In the genomic region with DNA sequence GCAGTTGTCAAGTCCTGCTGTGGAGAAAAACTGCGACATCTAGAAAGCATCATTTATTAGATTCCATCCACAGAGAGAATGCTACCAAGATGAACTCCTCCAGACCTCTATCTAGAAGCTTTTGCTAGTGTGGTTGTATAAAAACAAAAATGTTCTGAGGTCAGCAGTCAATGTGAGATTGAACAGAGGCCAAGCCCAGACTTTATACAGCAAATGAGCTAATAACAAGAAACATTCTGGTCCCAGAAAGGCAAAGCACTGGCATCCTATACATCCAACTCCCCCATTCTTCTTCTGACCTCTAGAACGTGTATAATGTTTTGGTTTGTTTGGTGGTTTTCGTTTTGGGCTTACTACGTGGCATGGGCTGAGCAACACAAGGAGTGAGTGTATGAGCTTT, we compare ENCODE assay signal across 18 cellular contexts. TPM values are rescaled to one million over a fixed set of nuclear protein-coding genes. Genes with fewer than 3 reads are reported as not detected.
DNase-seq lines count a peak whose midpoint lies in the region; ATAC-seq and TF ChIP-seq lines count a peak whose summit lies in the region.
"Had no signal": no experiment of that assay in that cellular context is flagged by ENCODE, and none has a peak within 500 bp of the region (broad histone marks: within the 10 kb centered on the region; RNA-seq: fewer than 3 reads in every experiment).

No MANE protein-coding gene starts in this region.

- H3K4me3 ChIP-seq in fibroblast of mammary gland (ENCODE audit: control insufficient read depth, low read depth, low read length) (no peak overlapping the region), neutrophil (ENCODE audit: low read depth in 1 of 2, low read length in 1 of 2) (peak overlapping the region in 1 of 2 experiments; percentile 32), upper lobe of right lung (no peak overlapping the region), BE2C (ENCODE audit: low read depth, low read length) (no peak overlapping the region)
- H3K4me3 ChIP-seq: MG63, PC-9 had no signal

- peak; percentile 29 for DNase-seq in AG20443 (ENCODE audit: low spot score)
- DNase-seq in astrocyte of the hippocampus (ENCODE audit: low read depth, low spot score): peak; percentile 64
- peak; percentile 10 for DNase-seq in fibroblast of mammary gland (ENCODE audit: low read depth)
- no peak for DNase-seq in upper lobe of right lung
- DNase-seq in posterior vena cava (ENCODE audit: low spot score): no peak
- no peak for DNase-seq in activated CD8-positive, alpha-beta T cell treated with anti-CD3 and anti-CD28 coated beads, Interleukin-2, amount 10 ng/mL, durations not matched to agents 7 days and 5 days
- no peak for DNase-seq in BE2C
- DNase-seq: AML-193; CD4-positive, alpha-beta memory T cell; DMS79 treated with DMSO at 0.1 percent for 48 hours; GDM1; HFFc6; MG63; NCI-H187 treated with DMSO at 0.1 percent for 48 hours; NCI-H446; NCI-H748 treated with DMSO at 0.1 percent for 48 hours; PC-9 had no signal

- H3K9me3 ChIP-seq in neutrophil: no peaks in the 10 kb centered on the region
- H3K9me3 ChIP-seq in upper lobe of right lung: no peaks in the 10 kb centered on the region
- no peaks in the 10 kb centered on the region for H3K9me3 ChIP-seq in BE2C
- H3K9me3 ChIP-seq: MG63 had no signal

- H3K36me3 ChIP-seq in neutrophil (peaks cover 10% of the 10 kb centered on the region), upper lobe of right lung (no peaks in the 10 kb centered on the region), BE2C (no peaks in the 10 kb centered on the region)
- H3K36me3 ChIP-seq: MG63 had no signal

- TF ChIP-seq CTCF in fibroblast of mammary gland (conservative IDR thresholded peaks at IDR 0.05; ENCODE audit: control insufficient read depth, insufficient read depth, low read depth, low read length) (no peak), neutrophil (IDR thresholded peaks at IDR 0.05) (no peak), upper lobe of right lung (IDR thresholded peaks at IDR 0.05) (no peak), BE2C (IDR thresholded peaks at IDR 0.05; ENCODE audit: low read depth, low read length) (no peak)

- H3K27ac Mint-ChIP-seq in activated CD8-positive, alpha-beta T cell treated with anti-CD3 and anti-CD28 coated beads, Interleukin-2, amount 10 ng/mL, durations not matched to agents 7 days and 5 days: no peak overlapping the region
- H3K27ac Mint-ChIP-seq: HFFc6 had no signal

- CTCF ChIA-PET in activated CD8-positive, alpha-beta T cell treated with anti-CD3 and anti-CD28 coated beads, Interleukin-2, amount 10 ng/mL, durations not matched to agents 7 days and 5 days (lab: Charles Lee): interaction anchor here (1.0 to 1.3 kb wide), 2 partner anchors 13 to 25 kb away, joined by 3 read pairs; no protein-coding TSS in a partner anchor

- intact Hi-C loops in upper lobe of right lung (cut with DNase I) (no loop called here), posterior vena cava (cut with DNase I) (no loop called here)

- H3K4me1 Mint-ChIP-seq in activated CD8-positive, alpha-beta T cell treated with anti-CD3 and anti-CD28 coated beads, Interleukin-2, amount 10 ng/mL, durations not matched to agents 7 days and 5 days (ENCODE audit: low read depth): peaks cover 4% of the 10 kb centered on the region
- H3K4me1 Mint-ChIP-seq: CD4-positive, alpha-beta memory T cell had no signal

- H3K27me3 Mint-ChIP-seq in activated CD8-positive, alpha-beta T cell treated with anti-CD3 and anti-CD28 coated beads, Interleukin-2, amount 10 ng/mL, durations not matched to agents 7 days and 5 days (ENCODE audit: low read depth): peaks cover 9% of the 10 kb centered on the region

- peaks cover 61 to 64% of the 10 kb centered on the region in 2 experiments for H3K4me1 ChIP-seq in neutrophil (ENCODE audit: control insufficient read depth in 1 of 2, insufficient read depth in 1 of 2, low read depth in 1 of 2, low read length in 1 of 2)
- H3K4me1 ChIP-seq in upper lobe of right lung: peaks cover 34% of the 10 kb centered on the region
- no peaks in the 10 kb centered on the region for H3K4me1 ChIP-seq in BE2C

- H3K27me3 ChIP-seq in neutrophil (no peaks in the 10 kb centered on the region), upper lobe of right lung (no peaks in the 10 kb centered on the region), BE2C (no peaks in the 10 kb centered on the region; the same call in none of the 2 replicates)
- H3K27me3 ChIP-seq: MG63 had no signal

- H3K27ac ChIP-seq in neutrophil (peak overlapping the region; percentile 86), upper lobe of right lung (no peak overlapping the region)
- H3K27ac ChIP-seq: PC-9 had no signal

- no peak overlapping the region for H3K4me3 Mint-ChIP-seq in activated CD8-positive, alpha-beta T cell treated with anti-CD3 and anti-CD28 coated beads, Interleukin-2, amount 10 ng/mL, durations not matched to agents 7 days and 5 days
- H3K4me3 Mint-ChIP-seq: CD4-positive, alpha-beta memory T cell; HFFc6 had no signal

- no peak for ATAC-seq in upper lobe of right lung
- no peak for ATAC-seq in activated CD8-positive, alpha-beta T cell treated with anti-CD3 and anti-CD28 coated beads, Interleukin-2, amount 10 ng/mL, durations not matched to agents 7 days and 5 days

- POLR2A ChIA-PET in activated CD8-positive, alpha-beta T cell treated with anti-CD3 and anti-CD28 coated beads, Interleukin-2, amount 10 ng/mL, durations not matched to agents 7 days and 5 days (lab: Charles Lee): no interaction called here

- H3K36me3 Mint-ChIP-seq in activated CD8-positive, alpha-beta T cell treated with anti-CD3 and anti-CD28 coated beads, Interleukin-2, amount 10 ng/mL, durations not matched to agents 7 days and 5 days (ENCODE audit: low read depth): no peaks in the 10 kb centered on the region
- H3K36me3 Mint-ChIP-seq: CD4-positive, alpha-beta memory T cell had no signal

- H3K9me3 Mint-ChIP-seq in activated CD8-positive, alpha-beta T cell treated with anti-CD3 and anti-CD28 coated beads, Interleukin-2, amount 10 ng/mL, durations not matched to agents 7 days and 5 days (ENCODE audit: insufficient read depth): no peaks in the 10 kb centered on the region
- H3K9me3 Mint-ChIP-seq: HFFc6 had no signal

RNA-seq across cellular contexts. Expression of gene RIN3, which starts 26.7 kb away (rescaled TPM):
- total RNA-seq in upper lobe of right lung (56.0 TPM), posterior vena cava (10 to 100 TPM; 30.9 to 34.0 TPM)
- total RNA-seq in activated CD8-positive, alpha-beta T cell treated with anti-CD3 and anti-CD28 coated beads, Interleukin-2, amount 10 ng/mL, durations not matched to agents 7 days and 5 days: 10 to 100 TPM; 85.6 to 89.0 TPM
- not detected for polyA plus RNA-seq in BE2C (2012; ENCODE audit: insufficient read depth, insufficient read length, low read depth)

Comparison
In these comparisons a context has a peak if more than half of its experiments do, and no peak if none do; other contexts are left out.
1. DNase-seq: peak in AG20443 (single experiment), astrocyte of the hippocampus (single experiment) and fibroblast of mammary gland (single experiment); none in upper lobe of right lung (single experiment), posterior vena cava (single experiment), activated CD8-positive, alpha-beta T cell treated with anti-CD3 and anti-CD28 coated beads, Interleukin-2, amount 10 ng/mL, durations not matched to agents 7 days and 5 days (single experiment) and BE2C (single experiment).